In genomic region chr17:41542786-41543185, GRCh38 we compare ENCODE assay signal across 7 cellular contexts. TPM values are rescaled to one million over a fixed set of nuclear protein-coding genes. Genes with fewer than 3 reads are reported as not detected.
"Had no signal": no experiment of that assay in that cellular context is flagged by ENCODE, and none has a peak within 500 bp of the region (broad histone marks: within the 10 kb centered on the region; RNA-seq: fewer than 3 reads in every experiment).

No MANE protein-coding gene starts in this region.

RNA-seq across cellular contexts. Expression of gene KRT19, which starts 14.7 kb away (rescaled TPM):
- polyA plus RNA-seq: IgD-negative memory B cell had no signal

RNA-seq across cellular contexts. Expression of gene KRT15, which starts 24.1 kb away (rescaled TPM):
- polyA plus RNA-seq: IgD-negative memory B cell had no signal

RNA-seq across cellular contexts. Expression of gene KRT9, which starts 29.1 kb away (rescaled TPM):
- total RNA-seq: GM23248, H4, H7, HepG2, HFFc6, HT1080 had no signal
- polyA plus RNA-seq: GM23248, HepG2, IgD-negative memory B cell had no signal

RNA-seq across cellular contexts. Expression of gene KRT13, which starts 37.4 kb away (rescaled TPM):
- total RNA-seq: GM23248, H4, H7, HepG2, HFFc6, HT1080 had no signal
- polyA plus RNA-seq: GM23248, HepG2, IgD-negative memory B cell had no signal

RNA-seq across cellular contexts. Expression of gene KRT14, which starts 43.9 kb away (rescaled TPM):
- total RNA-seq: GM23248, H4, H7, HepG2 had no signal
- polyA plus RNA-seq: IgD-negative memory B cell had no signal
